Comparison of ENCODE assay signal across 20 cellular contexts in genomic region chr22:20811171-20811570, GRCh38. TPM values are rescaled to one million over a fixed set of nuclear protein-coding genes. Genes with fewer than 3 reads are reported as not detected.
A peak's percentile ranks its signal among the peaks of the same experiment; 100 is the strongest.
DNase-seq lines count a peak whose midpoint lies in the region; ATAC-seq lines count a peak whose summit lies in the region.
"Had no signal": no experiment of that assay in that cellular context is flagged by ENCODE, and none has a peak within 500 bp of the region (broad histone marks: within the 10 kb centered on the region; RNA-seq: fewer than 3 reads in every experiment).

No MANE protein-coding gene starts in this region.

- peak overlapping the region in 3 of 11 experiments; percentile 5 to 81 (median 77); a peak in 3 of 22 replicates for H3K27ac ChIP-seq in BLaER1 treated with 17β-estradiol and CSF1 and Interleukin-3, amounts not matched to agents 10 nM and 100 nM
- no peak overlapping the region for H3K27ac ChIP-seq in mesenchymal stem cell (ENCODE audit: low read length, poor library complexity, severe bottlenecking)
- H3K27ac ChIP-seq: 22Rv1, KMS-11, PC-9 had no signal

- no peak overlapping the region for H3K4me3 Mint-ChIP-seq in T-helper 2 cell treated with Interferon-gamma antibody and Interleukin-4, amounts not matched to agents 5 μg/mL and 100 μg/mL, for 36 hours

- no peak overlapping the region for H3K9ac ChIP-seq in BLaER1 treated with 17β-estradiol and CSF1 and Interleukin-3, amounts not matched to agents 10 nM and 100 nM
- no peak overlapping the region for H3K9ac ChIP-seq in mesenchymal stem cell (ENCODE audit: low read length)
- H3K9ac ChIP-seq: KMS-11 had no signal

- DNase-seq in T-helper 2 cell treated with Interferon-gamma antibody and Interleukin-4, amounts not matched to agents 5 μg/mL and 100 μg/mL, for 36 hours (ENCODE audit: low spot score) = no peak
- DNase-seq in T-helper 2 cell = no peak
- no peak for DNase-seq in activated naive CD4-positive, alpha-beta T cell treated with anti-CD3 and anti-CD28 coated beads, Interleukin-2, amount 50 U/mL, for 72 hours (ENCODE audit: low spot score in 2 of 2)
- no peak for DNase-seq in mesenchymal stem cell
- DNase-seq in dedifferentiated amniotic fluid mesenchymal stem cell (ENCODE audit: extremely low spot score) = no peak
- no peak for DNase-seq in inferior parietal cortex (ENCODE audit: extremely low spot score)
- DNase-seq: C1 segment of cervical spinal cord, COR-L47, DMS153, MM.1S, NCI-H1105, NCI-H187, NCI-H446, NCI-H774, PC-9 had no signal

- no peak overlapping the region for H2BK120ac ChIP-seq in mesenchymal stem cell (ENCODE audit: low read depth, low read length)

- no CpG with 5 or more reads among the region's 1 CpG for whole genome bisulfite sequencing in mesenchymal stem cell

- H4K8ac ChIP-seq in mesenchymal stem cell (ENCODE audit: low read length) = no peak overlapping the region

- H2AK5ac ChIP-seq in mesenchymal stem cell (ENCODE audit: low read length, severe bottlenecking) = peak overlapping the region; percentile 79

- H2BK5ac ChIP-seq in mesenchymal stem cell (ENCODE audit: low read depth, low read length, poor library complexity, severe bottlenecking) = no peak overlapping the region

- H3K4ac ChIP-seq in mesenchymal stem cell (ENCODE audit: low read depth in 1 of 2, low read length in 2 of 2) = no peak overlapping the region

- no peak overlapping the region for H3K18ac ChIP-seq in mesenchymal stem cell (ENCODE audit: low read depth in 1 of 2, low read length in 2 of 2)

- no peaks in the 10 kb centered on the region for H3K9me3 ChIP-seq in BLaER1 treated with 17β-estradiol and CSF1 and Interleukin-3, amounts not matched to agents 10 nM and 100 nM (replicated peaks in 1 of 11)
- no peaks in the 10 kb centered on the region for H3K9me3 ChIP-seq in mesenchymal stem cell (ENCODE audit: control insufficient read depth, low read length)

- no peak overlapping the region for H2BK15ac ChIP-seq in mesenchymal stem cell (ENCODE audit: low read depth, poor library complexity, severe bottlenecking)

- peaks cover 14% of the 10 kb centered on the region for H3K4me1 Mint-ChIP-seq in T-helper 2 cell treated with Interferon-gamma antibody and Interleukin-4, amounts not matched to agents 5 μg/mL and 100 μg/mL, for 36 hours (ENCODE audit: low read depth)

- H3K23ac ChIP-seq in mesenchymal stem cell (ENCODE audit: low read length in 2 of 2) = no peak overlapping the region

- no peaks in the 10 kb centered on the region for H3K27me3 Mint-ChIP-seq in T-helper 2 cell treated with Interferon-gamma antibody and Interleukin-4, amounts not matched to agents 5 μg/mL and 100 μg/mL, for 36 hours (ENCODE audit: low read depth)

- no peak overlapping the region for H2AFZ ChIP-seq in mesenchymal stem cell (ENCODE audit: low read depth, low read length)
- H2AFZ ChIP-seq: PC-9 had no signal

- H3K4me3 ChIP-seq in BLaER1 treated with 17β-estradiol and CSF1 and Interleukin-3, amounts not matched to agents 10 nM and 100 nM = no peak overlapping the region
- H3K4me3 ChIP-seq in mesenchymal stem cell (ENCODE audit: insufficient read depth in 1 of 2, low read depth in 1 of 2, low read length in 2 of 2) = no peak overlapping the region
- H3K4me3 ChIP-seq: PC-9 had no signal

- H3K27ac Mint-ChIP-seq in T-helper 2 cell treated with Interferon-gamma antibody and Interleukin-4, amounts not matched to agents 5 μg/mL and 100 μg/mL, for 36 hours = peak overlapping the region; percentile 24
- H3K27ac Mint-ChIP-seq in activated naive CD4-positive, alpha-beta T cell treated with anti-CD3 and anti-CD28 coated beads, Interleukin-2, amount 50 U/mL, for 72 hours = peak overlapping the region; percentile 42 to 75

- H3K14ac ChIP-seq in mesenchymal stem cell (ENCODE audit: low read length in 2 of 2) = no peak overlapping the region

- peaks cover 16 to 58% (median 44%) of the 10 kb centered on the region in 10 experiments for H3K4me1 ChIP-seq in BLaER1 treated with 17β-estradiol and CSF1 and Interleukin-3, amounts not matched to agents 10 nM and 100 nM
- peaks cover 9% of the 10 kb centered on the region for H3K4me1 ChIP-seq in mesenchymal stem cell (ENCODE audit: control insufficient read depth, insufficient read depth, low read depth, low read length)

- H3K79me1 ChIP-seq in mesenchymal stem cell (replicated peaks; ENCODE audit: low read length, poor library complexity, severe bottlenecking) = no peaks in the 10 kb centered on the region

- ATAC-seq in activated naive CD4-positive, alpha-beta T cell treated with anti-CD3 and anti-CD28 coated beads, Interleukin-2, amount 50 U/mL, for 72 hours = peak in 1 of 2 donors; percentile 43
- no peak for ATAC-seq in HG03520 (IDR thresholded peaks at IDR 0.05; ENCODE audit: unreplicated experiment)

- peaks cover 72 to 99% (median 87%) of the 10 kb centered on the region in 11 experiments for H3K36me3 ChIP-seq in BLaER1 treated with 17β-estradiol and CSF1 and Interleukin-3, amounts not matched to agents 10 nM and 100 nM
- H3K36me3 ChIP-seq in mesenchymal stem cell (ENCODE audit: control insufficient read depth in 1 of 2, insufficient read depth in 2 of 2, low read depth in 1 of 2, low read length in 2 of 2) = peaks cover 21 to 73% of the 10 kb centered on the region in 2 experiments

- H3K27me3 ChIP-seq in BLaER1 treated with 17β-estradiol and CSF1 and Interleukin-3, amounts not matched to agents 10 nM and 100 nM = no peaks in the 10 kb centered on the region
- no peaks in the 10 kb centered on the region for H3K27me3 ChIP-seq in mesenchymal stem cell (ENCODE audit: control insufficient read depth in 1 of 2, insufficient read depth in 1 of 2, low read length in 2 of 2)

- H3K4me2 ChIP-seq in BLaER1 treated with 17β-estradiol and CSF1 and Interleukin-3, amounts not matched to agents 10 nM and 100 nM = peak overlapping the region in 7 of 11 experiments; percentile 75 to 91 (median 80); a peak in 10 of 22 replicates
- no peak overlapping the region for H3K4me2 ChIP-seq in mesenchymal stem cell (ENCODE audit: low read length, poor library complexity, severe bottlenecking)
- H3K4me2 ChIP-seq: KMS-11, PC-9 had no signal

- H3K9me3 Mint-ChIP-seq in T-helper 2 cell treated with Interferon-gamma antibody and Interleukin-4, amounts not matched to agents 5 μg/mL and 100 μg/mL, for 36 hours = no peaks in the 10 kb centered on the region
- no peaks in the 10 kb centered on the region for H3K9me3 Mint-ChIP-seq in activated naive CD4-positive, alpha-beta T cell treated with anti-CD3 and anti-CD28 coated beads, Interleukin-2, amount 50 U/mL, for 72 hours

- no peak overlapping the region for H2BK12ac ChIP-seq in mesenchymal stem cell (ENCODE audit: low read length in 2 of 2)

- H3K36me3 Mint-ChIP-seq in T-helper 2 cell treated with Interferon-gamma antibody and Interleukin-4, amounts not matched to agents 5 μg/mL and 100 μg/mL, for 36 hours (ENCODE audit: low read depth) = peaks cover 52% of the 10 kb centered on the region
- peaks cover 0 to 4% of the 10 kb centered on the region in 2 donors for H3K36me3 Mint-ChIP-seq in activated naive CD4-positive, alpha-beta T cell treated with anti-CD3 and anti-CD28 coated beads, Interleukin-2, amount 50 U/mL, for 72 hours

- H4K20me1 ChIP-seq in BLaER1 treated with 17β-estradiol and CSF1 and Interleukin-3, amounts not matched to agents 10 nM and 100 nM = peaks cover 0 to 39% (median 15%) of the 10 kb centered on the region in 11 experiments; a peak in 13 of 22 replicates

- no peak overlapping the region for H4K91ac ChIP-seq in mesenchymal stem cell (ENCODE audit: low read length)

RNA-seq across cellular contexts. Expression of gene SERPIND1, which starts 37.3 kb away (rescaled TPM):
- total RNA-seq in activated naive CD4-positive, alpha-beta T cell treated with anti-CD3 and anti-CD28 coated beads, Interleukin-2, amount 50 U/mL, for 72 hours = not detected
- 0.06 TPM for polyA plus RNA-seq in mesenchymal stem cell (2013, experiment 1 of 2)
- polyA plus RNA-seq in mesenchymal stem cell (2013, experiment 2 of 2) = 0.05 TPM
- total RNA-seq: H1, PC-9 had no signal
- polyA plus RNA-seq: H1 had no signal

RNA-seq across cellular contexts. Expression of gene PI4KA, which starts 47.4 kb away (rescaled TPM):
- 10 to 100 TPM; 68.3 to 97.6 TPM for total RNA-seq in activated naive CD4-positive, alpha-beta T cell treated with anti-CD3 and anti-CD28 coated beads, Interleukin-2, amount 50 U/mL, for 72 hours
- 28.8 TPM for polyA plus RNA-seq in mesenchymal stem cell (2013, experiment 1 of 2)
- 26.0 TPM for polyA plus RNA-seq in mesenchymal stem cell (2013, experiment 2 of 2)

RNA-seq across cellular contexts. Expression of gene SNAP29, which starts 47.6 kb away (rescaled TPM):
- total RNA-seq in activated naive CD4-positive, alpha-beta T cell treated with anti-CD3 and anti-CD28 coated beads, Interleukin-2, amount 50 U/mL, for 72 hours = 10 to 100 TPM; 25.2 to 25.6 TPM
- 55.0 TPM for polyA plus RNA-seq in mesenchymal stem cell (2013, experiment 1 of 2)
- 52.0 TPM for polyA plus RNA-seq in mesenchymal stem cell (2013, experiment 2 of 2)
